ENCODE assay signal across 8 cellular contexts in the genomic region with DNA sequence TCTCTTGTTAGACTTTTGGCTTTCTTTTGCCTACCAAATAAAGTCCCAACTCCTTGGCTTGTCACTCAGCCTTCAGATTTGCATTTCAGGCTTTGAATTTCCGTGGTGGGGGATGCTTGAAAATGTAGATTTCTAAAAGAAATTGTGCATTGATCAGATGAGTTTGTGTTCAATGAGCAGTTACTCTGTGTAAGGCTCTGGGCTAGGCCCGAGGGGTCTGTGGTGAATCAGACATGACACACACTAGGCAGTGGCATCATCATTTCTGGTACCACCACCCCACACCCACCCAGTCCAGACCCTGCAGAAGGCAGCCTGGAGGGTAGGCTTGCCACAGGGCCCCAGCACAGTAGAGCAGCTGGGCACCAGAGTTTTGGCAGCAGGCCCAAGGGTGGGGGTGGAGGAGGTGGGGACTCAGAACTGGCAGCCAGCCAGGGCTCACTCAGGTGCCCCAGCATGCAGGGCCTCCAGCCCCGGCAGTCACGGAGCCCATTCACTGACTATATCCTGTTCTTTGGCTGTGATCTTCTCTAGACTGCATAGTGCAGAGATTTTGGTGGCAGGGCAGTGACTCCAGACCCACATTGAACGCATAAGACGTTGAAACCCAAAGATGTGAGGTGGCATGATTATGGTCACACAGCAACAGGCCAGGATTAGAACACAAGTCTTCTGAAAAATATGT.
DNase-seq lines count a peak whose midpoint lies in the region; ATAC-seq and TF ChIP-seq lines count a peak whose summit lies in the region.

No MANE protein-coding gene starts in this region.

- no peak overlapping the region for H3K27ac Mint-ChIP-seq in chondrocyte (ENCODE audit: unreplicated experiment)

- H3K36me3 ChIP-seq in smooth muscle cell (ENCODE audit: low read depth), result no peaks in the 10 kb centered on the region

- no peaks in the 10 kb centered on the region for H3K9me3 ChIP-seq in smooth muscle cell (replicated peaks; ENCODE audit: low read depth)

- H3K36me3 Mint-ChIP-seq in chondrocyte (ENCODE audit: low read depth), result peaks cover 3% of the 10 kb centered on the region

- peaks cover 13% of the 10 kb centered on the region for H3K4me1 ChIP-seq in smooth muscle cell (ENCODE audit: low read depth)

- H3K4me3 ChIP-seq in smooth muscle cell, result no peak overlapping the region

- WGBS in smooth muscle cell (ENCODE audit: low lambda C conversion rate), result 79% methylated on average over 6 of the region's 6 CpGs

- peak overlapping the region; percentile 63 for H3K4me2 ChIP-seq in smooth muscle cell

- peak; percentile 99 for DNase-seq in DMS153 treated with DMSO at 0.1 percent for 48 hours (lab: John Stamatoyannopoulos, UW; ENCODE audit: unreplicated experiment)
- peak; percentile 92 for DNase-seq in NCI-H2081 treated with DMSO at 0.1 percent for 48 hours (lab: John Stamatoyannopoulos, UW)
- DNase-seq in activated CD4-positive, CD25-positive, alpha-beta regulatory T cell (lab: John Stamatoyannopoulos, UW), result peak; percentile 4 to 63 (median 46)
- peak; percentile 55 for DNase-seq in dermis blood vessel endothelial cell
- no peak for DNase-seq in smooth muscle cell (lab: John Stamatoyannopoulos, UW; ENCODE audit: unreplicated experiment)
- no peak for DNase-seq in chondrocyte (ENCODE audit: low spot score)

- TF ChIP-seq CTCF in smooth muscle cell (IDR thresholded peaks at IDR 0.05; ENCODE audit: borderline replicate concordance, insufficient read depth, poor library complexity, severe bottlenecking) (no peak), chondrocyte (IDR thresholded peaks at IDR 0.05) (no peak)

- peaks cover 61% of the 10 kb centered on the region for H3K4me1 Mint-ChIP-seq in chondrocyte (ENCODE audit: low read depth)

- H3K4me3 Mint-ChIP-seq in chondrocyte (ENCODE audit: unreplicated experiment), result no peak overlapping the region

- no peaks in the 10 kb centered on the region for H3K79me2 ChIP-seq in smooth muscle cell (ENCODE audit: low read depth)

- peaks cover 45% of the 10 kb centered on the region for H4K20me1 ChIP-seq in smooth muscle cell (ENCODE audit: low read depth)

- H3K27me3 Mint-ChIP-seq in chondrocyte (ENCODE audit: low read depth), result no peaks in the 10 kb centered on the region

- H3F3A ChIP-seq in smooth muscle cell (ENCODE audit: low read depth), result peaks cover 12% of the 10 kb centered on the region

- H3K27me3 ChIP-seq in smooth muscle cell (ENCODE audit: low read depth), result no peaks in the 10 kb centered on the region

- ATAC-seq in HG02571 (IDR thresholded peaks at IDR 0.05; ENCODE audit: unreplicated experiment), result peak; percentile 59
- ATAC-seq in HG03280 (IDR thresholded peaks at IDR 0.05; ENCODE audit: unreplicated experiment), result no peak

- no peak overlapping the region for H2AFZ ChIP-seq in smooth muscle cell (ENCODE audit: low read depth)

- no peaks in the 10 kb centered on the region for H3K9me3 Mint-ChIP-seq in chondrocyte (ENCODE audit: low read depth)

- no peak overlapping the region for H3K9ac ChIP-seq in smooth muscle cell (ENCODE audit: low read depth)

- no peak overlapping the region for H3K27ac ChIP-seq in smooth muscle cell (ENCODE audit: low read depth)

Comparison
In these comparisons a context has a peak if more than half of its experiments do, and no peak if none do; other contexts are left out.
1. DNase-seq: peak in DMS153 treated with DMSO at 0.1 percent for 48 hours (single experiment), NCI-H2081 treated with DMSO at 0.1 percent for 48 hours (single experiment), activated CD4-positive, CD25-positive, alpha-beta regulatory T cell (4 of 4) and dermis blood vessel endothelial cell (single experiment); none in smooth muscle cell (single experiment) and chondrocyte (single experiment).